In the genomic region with DNA sequence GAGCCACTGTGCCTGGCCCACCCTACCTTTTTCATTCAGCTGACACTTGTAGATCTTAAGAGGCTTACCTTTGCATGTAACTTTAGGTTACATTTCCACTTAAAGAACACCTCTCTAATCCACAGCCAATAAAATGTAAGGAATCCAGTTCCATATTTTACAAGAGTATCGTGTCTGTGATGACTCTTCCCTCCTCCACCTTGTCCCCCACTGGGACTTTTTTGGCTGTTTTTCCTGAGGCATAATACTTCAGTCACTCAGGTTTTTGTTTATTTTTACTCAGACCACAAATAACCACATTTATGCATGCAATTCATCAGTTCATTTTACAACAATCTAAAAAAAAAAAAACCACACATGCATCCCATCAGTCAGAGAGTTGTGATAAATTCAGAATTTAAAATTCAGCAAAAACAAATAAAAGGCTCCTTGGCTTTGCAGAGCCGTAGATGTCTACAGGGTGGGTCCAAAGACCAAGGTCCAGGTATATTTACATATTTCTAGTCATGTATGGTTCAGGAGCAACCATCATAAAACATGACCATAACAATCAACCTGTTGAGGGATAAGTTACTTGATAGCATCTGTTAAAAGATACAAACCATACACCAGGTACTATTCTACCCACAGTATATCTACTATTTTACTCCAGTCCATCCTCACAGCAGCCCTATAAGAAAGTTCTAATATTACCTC, we compare ENCODE assay signal across 17 cellular contexts. TPM values are rescaled to one million over a fixed set of nuclear protein-coding genes. Genes with fewer than 3 reads are reported as not detected.
DNase-seq lines count a peak whose midpoint lies in the region; ATAC-seq, FAIRE-seq and TF ChIP-seq lines count a peak whose summit lies in the region.
"Had no signal": no experiment of that assay in that cellular context is flagged by ENCODE, and none has a peak within 500 bp of the region (broad histone marks: within the 10 kb centered on the region; RNA-seq: fewer than 3 reads in every experiment).

No MANE protein-coding gene starts in this region.

- H3K9me3 Mint-ChIP-seq in activated naive CD4-positive, alpha-beta T cell treated with anti-CD3 and anti-CD28 coated beads, Interleukin-2, amount 50 U/mL, for 72 hours: no peaks in the 10 kb centered on the region
- H3K9me3 Mint-ChIP-seq: activated naive CD4-positive, alpha-beta T cell treated with anti-CD3 and anti-CD28 coated beads, Interleukin-2, amount 10 ng/mL, durations not matched to agents 7 days and 5 days; CD4-positive, CD25-positive, alpha-beta regulatory T cell had no signal

- H3K36me3 Mint-ChIP-seq in activated naive CD4-positive, alpha-beta T cell treated with anti-CD3 and anti-CD28 coated beads, Interleukin-2, amount 50 U/mL, for 72 hours: peaks cover 15% of the 10 kb centered on the region in 2 donors

- peaks cover 50% of the 10 kb centered on the region for H3K4me1 ChIP-seq in osteoblast (ENCODE audit: insufficient read depth, low read length)

- no peak overlapping the region for H3K4me3 ChIP-seq in bronchial epithelial cell (ENCODE audit: low read depth, low read length)
- H3K4me3 ChIP-seq in osteoblast (ENCODE audit: insufficient read depth, low read length): no peak overlapping the region
- H3K4me3 ChIP-seq: tibial artery had no signal

- peak; percentile 87 for DNase-seq in EH (ENCODE audit: low read depth)
- DNase-seq in M059J (ENCODE audit: low read depth): peak; percentile 97
- DNase-seq in bronchial epithelial cell (ENCODE audit: low read depth): peak; percentile 67
- no peak for DNase-seq in osteoblast (ENCODE audit: insufficient read length, low spot score, missing footprints)
- no peak for DNase-seq in NCI-H2081 (lab: John Stamatoyannopoulos, UW)
- no peak for DNase-seq in kidney glomerular epithelial cell (lab: John Stamatoyannopoulos, UW)
- no peak for DNase-seq in posterior vena cava (ENCODE audit: low spot score)
- no peak for DNase-seq in activated naive CD4-positive, alpha-beta T cell treated with anti-CD3 and anti-CD28 coated beads, Interleukin-2, amount 50 U/mL, for 72 hours (ENCODE audit: low spot score in 2 of 2)
- DNase-seq: activated CD4-positive, CD25-positive, alpha-beta regulatory T cell; activated naive CD4-positive, alpha-beta T cell treated with anti-CD3 and anti-CD28 coated beads, Interleukin-2, amount 10 ng/mL, durations not matched to agents 7 days and 5 days; caudate nucleus; CD4-positive, CD25-positive, alpha-beta regulatory T cell; kidney; NCI-H1092; stimulated activated CD4-positive, alpha-beta T cell treated with anti-CD3 and anti-CD28 coated beads, Interleukin-2, amount 100 ng/mL, for 24 hours; tibial artery had no signal

- no peak overlapping the region for H2AFZ ChIP-seq in osteoblast (ENCODE audit: low read length)

- H4K20me1 ChIP-seq in osteoblast (ENCODE audit: insufficient read depth, low read length): no peaks in the 10 kb centered on the region

- H3K36me3 ChIP-seq in bronchial epithelial cell (ENCODE audit: control insufficient read depth, insufficient read depth, low read length) (peaks cover 5% of the 10 kb centered on the region), osteoblast (ENCODE audit: insufficient read depth, low read length) (peaks cover 13% of the 10 kb centered on the region)
- H3K36me3 ChIP-seq: tibial artery had no signal

- intact Hi-C loops in posterior vena cava (cut with DNase I): loop anchor here in 1 of 2 donors (10.0 kb wide), 1 partner anchor 237 kb away; no protein-coding TSS in a partner anchor

- peaks cover 82% of the 10 kb centered on the region for H3K79me2 ChIP-seq in osteoblast (ENCODE audit: insufficient read depth, low read length)

- peak overlapping the region; percentile 87 for H3K27ac ChIP-seq in osteoblast (ENCODE audit: low read depth, low read length)
- H3K27ac ChIP-seq: tibial artery had no signal

- H3K27me3 ChIP-seq in bronchial epithelial cell (ENCODE audit: control insufficient read depth, insufficient read depth, low read length) (no peaks in the 10 kb centered on the region), osteoblast (ENCODE audit: insufficient read depth, low read length) (no peaks in the 10 kb centered on the region)
- H3K27me3 ChIP-seq: tibial artery had no signal

- no peaks in the 10 kb centered on the region for H3K9me3 ChIP-seq in osteoblast (ENCODE audit: low read depth, low read length)
- H3K9me3 ChIP-seq: tibial artery had no signal

- TF ChIP-seq CTCF in bronchial epithelial cell (IDR thresholded peaks at IDR 0.05; ENCODE audit: insufficient read depth, low read length, severe bottlenecking) (no peak), osteoblast (IDR thresholded peaks at IDR 0.05; ENCODE audit: extremely low read depth, low read depth, low read length) (no peak)

- no peak for ATAC-seq in activated naive CD4-positive, alpha-beta T cell treated with anti-CD3 and anti-CD28 coated beads, Interleukin-2, amount 50 U/mL, for 72 hours

- no peak overlapping the region for H3K27ac Mint-ChIP-seq in activated naive CD4-positive, alpha-beta T cell treated with anti-CD3 and anti-CD28 coated beads, Interleukin-2, amount 50 U/mL, for 72 hours
- H3K27ac Mint-ChIP-seq: activated naive CD4-positive, alpha-beta T cell treated with anti-CD3 and anti-CD28 coated beads, Interleukin-2, amount 10 ng/mL, durations not matched to agents 7 days and 5 days; CD4-positive, CD25-positive, alpha-beta regulatory T cell had no signal

- peak overlapping the region; percentile 34 for H3K4me2 ChIP-seq in osteoblast (ENCODE audit: insufficient read depth, low read length)

- FAIRE-seq in bronchial epithelial cell (lab: Jason Lieb, UNC): no peak
- FAIRE-seq: GM12892, kidney had no signal

RNA-seq across cellular contexts. Expression of a gene that starts 9.9 kb away (rescaled TPM):
- 31.5 and 35.4 TPM in 2 replicates for total RNA-seq in M059J (2014; rRNA removed; shearing (Covaris generic))
- 18.4 and 50.1 TPM in 2 replicates for total RNA-seq in bronchial epithelial cell
- total RNA-seq in osteoblast: 44.2 and 48.5 TPM in 2 replicates
- total RNA-seq in posterior vena cava: 10 to 100 TPM; 63.1 to 72.2 TPM
- 10 to 100 TPM; 21.6 to 25.4 TPM for total RNA-seq in activated naive CD4-positive, alpha-beta T cell treated with anti-CD3 and anti-CD28 coated beads, Interleukin-2, amount 50 U/mL, for 72 hours

Comparison
In these comparisons a context has a peak if more than half of its experiments do, and no peak if none do; other contexts are left out.
1. DNase-seq: peak in EH (single experiment), M059J (single experiment) and bronchial epithelial cell (single experiment); none in osteoblast (single experiment), NCI-H2081 (0 of 2), kidney glomerular epithelial cell (single experiment), posterior vena cava (single experiment) and activated naive CD4-positive, alpha-beta T cell treated with anti-CD3 and anti-CD28 coated beads, Interleukin-2, amount 50 U/mL, for 72 hours (0 of 2).